1 cellular context compared by ENCODE assay signal in genomic region chr16:75648265-75649076, GRCh38.
TF ChIP-seq lines count a peak whose summit lies in the region.

No MANE protein-coding gene starts in this region.

TF ChIP-seq in IMR-90, 13 proteins besides CTCF, POLR2A, EP300 and RAD21:
- peak; percentile 38; the same call in 1 of the 2 replicates for TF ChIP-seq MAZ (IDR thresholded peaks at IDR 0.05; ENCODE audit: borderline replicate concordance, low read depth, low read length)
- no peak for TF ChIP-seq NFE2L2 (IDR thresholded peaks at IDR 0.05; ENCODE audit: low read depth, low read length)
- no peak for TF ChIP-seq RCOR1 (IDR thresholded peaks at IDR 0.05; ENCODE audit: insufficient replicate concordance, low read length)
- no peak for TF ChIP-seq USF2 (IDR thresholded peaks at IDR 0.05; ENCODE audit: low read depth, low read length)
- TF ChIP-seq RFX5 (IDR thresholded peaks at IDR 0.05; ENCODE audit: low read depth, low read length) = no peak
- TF ChIP-seq CHD1 (IDR thresholded peaks at IDR 0.05; ENCODE audit: low read depth, low read length) = peak; percentile 13; the same call in 1 of the 2 replicates
- no peak; the same call in 1 of the 2 replicates for TF ChIP-seq MXI1 (IDR thresholded peaks at IDR 0.05; ENCODE audit: borderline replicate concordance, low read depth, low read length)
- no peak for TF ChIP-seq FOS (IDR thresholded peaks at IDR 0.05; ENCODE audit: low read depth, low read length)
- no peak for TF ChIP-seq ELK1 (IDR thresholded peaks at IDR 0.05; ENCODE audit: borderline replicate concordance, low read depth, low read length)
- TF ChIP-seq SMC3 (IDR thresholded peaks at IDR 0.05; ENCODE audit: low read depth, low read length) = no peak
- no peak for TF ChIP-seq MAFK (IDR thresholded peaks at IDR 0.05; ENCODE audit: low read depth, low read length)
- TF ChIP-seq CEBPB (IDR thresholded peaks at IDR 0.05; ENCODE audit: low read depth, low read length) = no peak
- no peak for TF ChIP-seq BHLHE40 (IDR thresholded peaks at IDR 0.05; ENCODE audit: low read depth, low read length)
